ENCODE assay signal across 9 cellular contexts in genomic region chr2:8408560-8409460, GRCh38.
DNase-seq lines count a peak whose midpoint lies in the region; ATAC-seq and TF ChIP-seq lines count a peak whose summit lies in the region.
"Had no signal": no experiment of that assay in that cellular context is flagged by ENCODE, and none has a peak within 500 bp of the region (broad histone marks: within the 10 kb centered on the region; RNA-seq: fewer than 3 reads in every experiment).

No MANE protein-coding gene starts in this region.

- ATAC-seq in GM18502 (IDR thresholded peaks at IDR 0.05; ENCODE audit: poor library complexity, unreplicated experiment), result peak; percentile 87
- peak; percentile 90 for ATAC-seq in HG02610 (IDR thresholded peaks at IDR 0.05; ENCODE audit: unreplicated experiment)
- ATAC-seq in T-cell (replicated peaks in 1 of 4), result peak in 3 of 4 experiments; percentile 27 to 68 (median 59)
- no peak for ATAC-seq in right lobe of liver

- H3K4me1 Mint-ChIP-seq in T-cell, result peaks cover 0 to 19% (median 12%) of the 10 kb centered on the region in 3 donors

- no peaks in the 10 kb centered on the region for H3K27me3 Mint-ChIP-seq in T-cell

- DNase-seq in T-cell (peak in 22 of 34 experiments; percentile 6 to 64 (median 22)), right lobe of liver (no peak), NCI-H1092 (lab: John Stamatoyannopoulos, UW) (no peak), NCI-H146 (lab: John Stamatoyannopoulos, UW) (no peak), NCI-H2107 treated with DMSO at 0.1 percent for 48 hours (lab: John Stamatoyannopoulos, UW; ENCODE audit: unreplicated experiment) (no peak), cerebellar cortex (ENCODE audit: low spot score) (no peak)

- no peak for TF ChIP-seq POLR2A in right lobe of liver (IDR thresholded peaks at IDR 0.05)

- H3K27ac Mint-ChIP-seq in T-cell, result peak overlapping the region; percentile 7 to 35

- POLR2A ChIA-PET in T-cell (lab: Charles Lee), result interaction anchor here in 1 of 2 donors (0.7 kb wide), 1 partner anchor 12 kb away, joined by 7 read pairs; no protein-coding TSS in a partner anchor

- TF ChIP-seq CTCF in right lobe of liver (IDR thresholded peaks at IDR 0.05), result no peak

- no peaks in the 10 kb centered on the region for H3K27me3 ChIP-seq in right lobe of liver

- peak overlapping the region in 1 of 3 donors; percentile 2 for H3K4me3 Mint-ChIP-seq in T-cell

- H3K4me1 ChIP-seq in right lobe of liver, result peaks cover 0 to 41% (median 20%) of the 10 kb centered on the region in 4 donors

- intact Hi-C loops in right lobe of liver (cut with DNase I), result no loop called here

- no peak overlapping the region for H3K4me3 ChIP-seq in right lobe of liver

- no peaks in the 10 kb centered on the region for H3K9me3 ChIP-seq in right lobe of liver

- peak overlapping the region; percentile 64 to 96 (median 92) for H3K27ac ChIP-seq in right lobe of liver
- H3K27ac ChIP-seq: parathyroid adenoma had no signal

- no peaks in the 10 kb centered on the region for H3K36me3 Mint-ChIP-seq in T-cell

- CTCF ChIA-PET in T-cell (lab: Charles Lee), result interaction anchor here in 1 of 2 donors (0.6 to 0.8 kb wide), 2 partner anchors 12 to 13 kb away, joined by 3 read pairs; no protein-coding TSS in a partner anchor

- 80% methylated on average over 5 of the region's 8 CpGs for WGBS in right lobe of liver (ENCODE audit: insufficient coverage, low coverage, low lambda C conversion rate, missing lambda C conversion rate)

- H3K9me3 Mint-ChIP-seq in T-cell, result no peaks in the 10 kb centered on the region

- no peaks in the 10 kb centered on the region for H3K36me3 ChIP-seq in right lobe of liver

Comparison
In these comparisons a context has a peak if more than half of its experiments do, and no peak if none do; other contexts are left out.
1. ATAC-seq: peak in GM18502 (single experiment), HG02610 (single experiment) and T-cell (3 of 4); none in right lobe of liver (0 of 4).
2. DNase-seq: peak in T-cell (22 of 34); none in right lobe of liver (0 of 3), NCI-H1092 (single experiment), NCI-H146 (single experiment), NCI-H2107 treated with DMSO at 0.1 percent for 48 hours (single experiment) and cerebellar cortex (single experiment).